ENCODE assay signal across 9 cellular contexts in genomic region chr17:1123397-1124237, GRCh38. TPM values are rescaled to one million over a fixed set of nuclear protein-coding genes. Genes with fewer than 3 reads are reported as not detected.
A peak's percentile ranks its signal among the peaks of the same experiment; 100 is the strongest.
DNase-seq lines count a peak whose midpoint lies in the region; ATAC-seq and TF ChIP-seq lines count a peak whose summit lies in the region.
"Had no signal": no experiment of that assay in that cellular context is flagged by ENCODE, and none has a peak within 500 bp of the region (broad histone marks: within the 10 kb centered on the region; RNA-seq: fewer than 3 reads in every experiment).

No MANE protein-coding gene starts in this region.

- peak overlapping the region; percentile 32; the same call in 1 of the 2 replicates for H3K27ac ChIP-seq in VCaP

- H3K4me3 Mint-ChIP-seq in natural killer cell: peak overlapping the region; percentile 56
- H3K4me3 Mint-ChIP-seq in natural killer cell treated with Interleukin-12 subunit alpha and Interleukin-12 subunit beta and Interleukin-15 and Interleukin-18, amount 100 ng/mL, for 72 hours: no peak overlapping the region
- H3K4me3 Mint-ChIP-seq: naive thymus-derived CD8-positive, alpha-beta T cell had no signal

- ATAC-seq in natural killer cell (no peak), GM19023 (IDR thresholded peaks at IDR 0.05; ENCODE audit: unreplicated experiment) (no peak)
- ATAC-seq in natural killer cell treated with Interleukin-12 subunit alpha and Interleukin-12 subunit beta and Interleukin-15 and Interleukin-18, amount 100 ng/mL, for 72 hours: no peak

- no peak for DNase-seq in natural killer cell
- no peak for DNase-seq in natural killer cell treated with Interleukin-12 subunit alpha and Interleukin-12 subunit beta and Interleukin-15 and Interleukin-18, amount 100 ng/mL, for 72 hours (ENCODE audit: low spot score)
- DNase-seq in left kidney (ENCODE audit: low read depth, low spot score): peak; percentile 91
- no peak for DNase-seq in activated CD8-positive, alpha-beta memory T cell treated with anti-CD3 and anti-CD28 coated beads for 24 hours
- no peak for DNase-seq in superior temporal gyrus (ENCODE audit: extremely low spot score)
- DNase-seq in SW 1271 (lab: John Stamatoyannopoulos, UW): no peak

- peaks cover 35 to 37% of the 10 kb centered on the region in 2 donors for H3K4me1 Mint-ChIP-seq in natural killer cell
- H3K4me1 Mint-ChIP-seq in natural killer cell treated with Interleukin-12 subunit alpha and Interleukin-12 subunit beta and Interleukin-15 and Interleukin-18, amount 100 ng/mL, for 72 hours (ENCODE audit: low read depth in 2 of 2): peaks cover 19 to 30% of the 10 kb centered on the region in 2 donors

- intact Hi-C loops in natural killer cell (cut with micrococcal nuclease): loop anchor here (1.0 to 10.0 kb wide), 3 partner anchors 64 to 209 kb away; no protein-coding TSS in a partner anchor

- H3K36me3 Mint-ChIP-seq in natural killer cell: no peaks in the 10 kb centered on the region
- H3K36me3 Mint-ChIP-seq in natural killer cell treated with Interleukin-12 subunit alpha and Interleukin-12 subunit beta and Interleukin-15 and Interleukin-18, amount 100 ng/mL, for 72 hours: no peaks in the 10 kb centered on the region
- H3K36me3 Mint-ChIP-seq: naive thymus-derived CD8-positive, alpha-beta T cell had no signal

- no peaks in the 10 kb centered on the region for H3K9me3 Mint-ChIP-seq in natural killer cell
- H3K9me3 Mint-ChIP-seq in natural killer cell treated with Interleukin-12 subunit alpha and Interleukin-12 subunit beta and Interleukin-15 and Interleukin-18, amount 100 ng/mL, for 72 hours: no peaks in the 10 kb centered on the region

- H3K27ac Mint-ChIP-seq in natural killer cell: peak overlapping the region; percentile 95 to 96
- H3K27ac Mint-ChIP-seq in natural killer cell treated with Interleukin-12 subunit alpha and Interleukin-12 subunit beta and Interleukin-15 and Interleukin-18, amount 100 ng/mL, for 72 hours: peak overlapping the region in 1 of 2 donors; percentile 76

- H3K27me3 Mint-ChIP-seq in natural killer cell (ENCODE audit: low read depth in 2 of 2): peaks cover 0 to 4% of the 10 kb centered on the region in 2 donors
- H3K27me3 Mint-ChIP-seq in natural killer cell treated with Interleukin-12 subunit alpha and Interleukin-12 subunit beta and Interleukin-15 and Interleukin-18, amount 100 ng/mL, for 72 hours: no peaks in the 10 kb centered on the region

- TF ChIP-seq CTCF in natural killer cell (IDR thresholded peaks at IDR 0.05) (no peak), VCaP (conservative IDR thresholded peaks at IDR 0.05) (no peak)

RNA-seq across cellular contexts. Expression of gene ABR, which starts 56.2 kb away (rescaled TPM):
- 100 to 1,000 TPM; 155 to 215 (median 163) TPM for total RNA-seq in natural killer cell
- total RNA-seq in natural killer cell treated with Interleukin-12 subunit alpha and Interleukin-12 subunit beta and Interleukin-15 and Interleukin-18, amount 100 ng/mL, for 72 hours: 10 to 100 TPM; 79.1 to 80.5 TPM
